In the genomic region with DNA sequence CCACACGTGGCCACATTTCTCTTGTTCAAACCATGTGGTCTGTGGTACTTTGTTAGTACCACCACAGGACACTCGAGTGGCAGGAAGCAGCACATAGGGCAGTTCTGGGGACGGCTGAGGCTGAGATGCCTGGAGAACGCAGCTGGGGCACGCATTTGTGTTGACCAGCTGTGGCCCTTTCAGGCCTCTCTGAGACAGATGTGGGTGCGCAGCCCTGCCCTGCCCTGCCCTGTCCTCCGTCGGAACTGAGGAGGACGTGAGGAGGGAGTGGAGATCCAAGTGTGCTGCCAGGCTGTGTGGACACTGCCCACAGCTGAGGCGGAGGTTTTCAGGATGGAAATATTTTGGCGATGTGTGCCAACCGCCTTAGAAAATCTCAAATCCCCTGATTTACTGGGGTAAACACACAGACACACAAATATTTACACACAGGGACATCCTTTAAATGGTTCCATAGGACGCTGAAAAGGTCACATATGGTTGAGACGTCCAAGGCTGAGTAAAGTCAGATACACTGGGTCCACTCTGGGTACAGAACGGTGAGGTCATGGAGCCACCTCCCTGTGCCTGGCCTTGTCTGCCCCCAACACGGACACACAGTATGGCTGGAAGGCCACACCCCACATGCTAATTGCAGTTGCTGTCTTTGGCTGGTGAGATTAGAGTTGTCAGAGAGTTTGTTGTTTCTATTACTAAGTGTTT, we compare ENCODE assay signal across 33 cellular contexts. TPM values are rescaled to one million over a fixed set of nuclear protein-coding genes. Genes with fewer than 3 reads are reported as not detected.
"Had no signal": no experiment of that assay in that cellular context is flagged by ENCODE, and none has a peak within 500 bp of the region (broad histone marks: within the 10 kb centered on the region; RNA-seq: fewer than 3 reads in every experiment).

No MANE protein-coding gene starts in this region.

- H3K27me3 Mint-ChIP-seq: activated CD4-positive, alpha-beta memory T cell treated with anti-CD3 and anti-CD28 coated beads, Interleukin-2, amount 10 ng/mL, durations not matched to agents 7 days and 5 days; activated CD4-positive, alpha-beta T cell treated with anti-CD3 and anti-CD28 coated beads, Interleukin-2, amount 10 ng/mL, durations not matched to agents 7 days and 5 days; activated naive CD8-positive, alpha-beta T cell treated with anti-CD3 and anti-CD28 coated beads for 36 hours; brain; memory B cell; stimulated activated memory B cell treated with anti-CD40 and anti-IgM and Interleukin-4, amounts not matched to agents 10 μg/mL and 1 μg/mL and 100 μg/mL, for 72 hours; stimulated activated naive CD8-positive, alpha-beta T cell treated with anti-CD3 and anti-CD28 coated beads, Interleukin-15, amount 100 ng/mL, for 72 hours; T-helper 17 cell; type B pancreatic cell had no signal

- H3K27ac Mint-ChIP-seq: activated CD4-positive, alpha-beta memory T cell treated with anti-CD3 and anti-CD28 coated beads, Interleukin-2, amount 10 ng/mL, durations not matched to agents 7 days and 5 days; activated CD4-positive, alpha-beta T cell treated with anti-CD3 and anti-CD28 coated beads, Interleukin-2, amount 10 ng/mL, durations not matched to agents 7 days and 5 days; activated naive CD8-positive, alpha-beta T cell treated with anti-CD3 and anti-CD28 coated beads for 36 hours; brain; memory B cell; natural killer cell; stimulated activated memory B cell treated with anti-CD40 and anti-IgM and Interleukin-4, amounts not matched to agents 10 μg/mL and 1 μg/mL and 100 μg/mL, for 72 hours; type B pancreatic cell; WTC11 had no signal

- H3K27me3 ChIP-seq: adrenal gland, cardiac muscle cell, colonic mucosa, esophagus squamous epithelium, neutrophil, sigmoid colon, uterus had no signal

- H3K4me1 ChIP-seq: colonic mucosa, esophagus squamous epithelium, sigmoid colon, uterus had no signal

- H3K27ac ChIP-seq: adrenal gland, cardiac muscle cell, colonic mucosa, epithelial cell of prostate, esophagus squamous epithelium, neutrophil, sigmoid colon, uterus had no signal

- H3K4me3 Mint-ChIP-seq: activated CD4-positive, alpha-beta memory T cell treated with anti-CD3 and anti-CD28 coated beads, Interleukin-2, amount 10 ng/mL, durations not matched to agents 7 days and 5 days; activated CD4-positive, alpha-beta T cell treated with anti-CD3 and anti-CD28 coated beads, Interleukin-2, amount 10 ng/mL, durations not matched to agents 7 days and 5 days; activated naive CD8-positive, alpha-beta T cell treated with anti-CD3 and anti-CD28 coated beads for 36 hours; brain; memory B cell; natural killer cell; stimulated activated memory B cell treated with anti-CD40 and anti-IgM and Interleukin-4, amounts not matched to agents 10 μg/mL and 1 μg/mL and 100 μg/mL, for 72 hours; stimulated activated naive CD8-positive, alpha-beta T cell treated with anti-CD3 and anti-CD28 coated beads, Interleukin-15, amount 100 ng/mL, for 72 hours; T-helper 17 cell; type B pancreatic cell; WTC11 had no signal

- DNase-seq: activated CD4-positive, alpha-beta memory T cell treated with anti-CD3 and anti-CD28 coated beads, Interleukin-2, amount 10 ng/mL, durations not matched to agents 7 days and 5 days; activated CD4-positive, alpha-beta T cell treated with anti-CD3 and anti-CD28 coated beads for 1 hour; activated CD4-positive, alpha-beta T cell treated with anti-CD3 and anti-CD28 coated beads, Interleukin-2, amount 10 ng/mL, durations not matched to agents 7 days and 5 days; activated effector memory CD4-positive, alpha-beta T cell treated with anti-CD3 and anti-CD28 coated beads, Interleukin-2, amount 50 U/mL, for 16 hours; activated naive CD8-positive, alpha-beta T cell treated with anti-CD3 and anti-CD28 coated beads for 36 hours; adrenal gland; cerebellar nuclear complex; colonic mucosa; effector CD8-positive, alpha-beta T cell; esophagus squamous epithelium; natural killer cell; sigmoid colon; small intestine; stimulated activated CD4-positive, alpha-beta T cell treated with anti-CD3 and anti-CD28 coated beads, Interleukin-1b, Interleukin-23, amount 100 ng/mL, for 48 hours; stimulated activated CD4-positive, alpha-beta T cell treated with anti-CD3 and anti-CD28 coated beads, Interleukin-4, amount 100 ng/mL, for 4 hours; stimulated activated CD8-positive, alpha-beta memory T cell treated with anti-CD3 and anti-CD28 coated beads, Interleukin-4, amount 100 ng/mL, for 48 hours; stimulated activated naive CD8-positive, alpha-beta T cell treated with anti-CD3 and anti-CD28 coated beads, Interleukin-15, amount 100 ng/mL, for 72 hours; substantia nigra; T-helper 17 cell; T1000; uterus had no signal

- H3K36me3 ChIP-seq: cardiac muscle cell, colonic mucosa, uterus had no signal

- H3K4me1 Mint-ChIP-seq: activated CD4-positive, alpha-beta memory T cell treated with anti-CD3 and anti-CD28 coated beads, Interleukin-2, amount 10 ng/mL, durations not matched to agents 7 days and 5 days; activated CD4-positive, alpha-beta T cell treated with anti-CD3 and anti-CD28 coated beads, Interleukin-2, amount 10 ng/mL, durations not matched to agents 7 days and 5 days; activated naive CD8-positive, alpha-beta T cell treated with anti-CD3 and anti-CD28 coated beads for 36 hours; brain; natural killer cell; stimulated activated memory B cell treated with anti-CD40 and anti-IgM and Interleukin-4, amounts not matched to agents 10 μg/mL and 1 μg/mL and 100 μg/mL, for 72 hours; T-helper 17 cell; WTC11 had no signal

- H3K9me3 ChIP-seq: adrenal gland, colonic mucosa, esophagus squamous epithelium, neutrophil, sigmoid colon, uterus had no signal

- H3K36me3 Mint-ChIP-seq: activated naive CD8-positive, alpha-beta T cell treated with anti-CD3 and anti-CD28 coated beads for 36 hours; natural killer cell; type B pancreatic cell; WTC11 had no signal

- H3K9me3 Mint-ChIP-seq: activated CD4-positive, alpha-beta memory T cell treated with anti-CD3 and anti-CD28 coated beads, Interleukin-2, amount 10 ng/mL, durations not matched to agents 7 days and 5 days; activated CD4-positive, alpha-beta T cell treated with anti-CD3 and anti-CD28 coated beads, Interleukin-2, amount 10 ng/mL, durations not matched to agents 7 days and 5 days; activated naive CD8-positive, alpha-beta T cell treated with anti-CD3 and anti-CD28 coated beads for 36 hours; brain; memory B cell; natural killer cell; stimulated activated memory B cell treated with anti-CD40 and anti-IgM and Interleukin-4, amounts not matched to agents 10 μg/mL and 1 μg/mL and 100 μg/mL, for 72 hours; stimulated activated naive CD8-positive, alpha-beta T cell treated with anti-CD3 and anti-CD28 coated beads, Interleukin-15, amount 100 ng/mL, for 72 hours; type B pancreatic cell; WTC11 had no signal

- H3K4me3 ChIP-seq: adrenal gland, cardiac muscle cell, colonic mucosa, esophagus squamous epithelium, sigmoid colon, uterus had no signal

RNA-seq across cellular contexts. Expression of gene BHLHA15, which starts 14.8 kb away (rescaled TPM):
- total RNA-seq: activated CD4-positive, alpha-beta T cell treated with anti-CD3 and anti-CD28 coated beads, Interleukin-2, amount 10 ng/mL, durations not matched to agents 7 days and 5 days; aorta; mononuclear cell; osteocyte; sigmoid colon; T-helper 17 cell had no signal
- polyA plus RNA-seq: cardiac muscle cell, keratinocyte had no signal
